Comparison of ENCODE assay signal across 21 cellular contexts in the genomic region with DNA sequence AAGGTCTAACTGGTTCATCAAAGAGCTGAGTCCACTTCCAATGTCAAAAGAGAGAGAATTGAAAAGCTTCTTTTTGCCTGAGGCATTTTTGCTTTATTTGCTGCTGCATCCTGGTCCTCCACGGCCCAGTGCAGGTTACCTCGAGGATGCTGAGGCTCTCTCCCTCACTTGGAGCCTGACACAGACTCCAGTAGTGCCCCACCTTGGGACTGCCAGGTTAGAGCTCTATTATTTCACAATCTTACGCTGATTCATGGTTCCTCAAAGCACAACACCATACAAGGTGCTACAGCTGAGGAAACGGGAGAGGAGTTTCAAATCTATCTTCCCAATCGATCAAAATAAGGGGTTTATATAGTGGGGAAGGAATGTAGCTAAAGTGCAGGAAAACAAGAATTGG. TPM values are rescaled to one million over a fixed set of nuclear protein-coding genes. Genes with fewer than 3 reads are reported as not detected.
A peak's percentile ranks its signal among the peaks of the same experiment; 100 is the strongest.
DNase-seq lines count a peak whose midpoint lies in the region; ATAC-seq, FAIRE-seq and TF ChIP-seq lines count a peak whose summit lies in the region.
"Had no signal": no experiment of that assay in that cellular context is flagged by ENCODE, and none has a peak within 500 bp of the region (broad histone marks: within the 10 kb centered on the region; RNA-seq: fewer than 3 reads in every experiment).

No MANE protein-coding gene starts in this region.

- H3K27me3 Mint-ChIP-seq in MCF 10A (ENCODE audit: insufficient read depth, unreplicated experiment): no peaks in the 10 kb centered on the region

- 0 out of 3 replicates have a peak, but pooled peaks have one; percentile 33 for ATAC-seq in RWPE2 (ENCODE audit: low read depth)
- ATAC-seq in stimulated activated effector memory CD8-positive, alpha-beta T cell treated with anti-CD3 and anti-CD28 coated beads, Interleukin-12 subunit alpha, Interleukin-12 subunit beta, amount 100 ng/mL, for 72 hours: peak; percentile 36
- ATAC-seq: GM12878 had no signal

- BruUV-seq in MCF 10A (replicated peaks; lab: Mats Ljungman, UMichigan): no TSS peak

- DNase-seq in MCF 10A (ENCODE audit: unreplicated experiment) (peak; percentile 49), breast epithelium (ENCODE audit: low spot score in 2 of 2) (no peak), RWPE2 (ENCODE audit: low spot score) (no peak), bronchial epithelial cell (ENCODE audit: low read depth) (peak; percentile 13), hypothalamus (lab: John Stamatoyannopoulos, UW) (no peak), superior temporal gyrus (ENCODE audit: extremely low spot score) (no peak)
- no peak for DNase-seq in stimulated activated effector memory CD8-positive, alpha-beta T cell treated with anti-CD3 and anti-CD28 coated beads, Interleukin-12 subunit alpha, Interleukin-12 subunit beta, amount 100 ng/mL, for 72 hours (ENCODE audit: low spot score in 2 of 2)
- DNase-seq in effector CD8-positive, alpha-beta T cell (lab: John Stamatoyannopoulos, UW): no peak
- DNase-seq: 8988T; Calu3; CD4-positive, alpha-beta memory T cell; DMS53; DND-41; EL; HCEC 1CT had no signal

- H3K27me3 ChIP-seq in breast epithelium (no peaks in the 10 kb centered on the region), RWPE2 (ENCODE audit: insufficient read depth, poor library complexity, severe bottlenecking) (peaks cover 4% of the 10 kb centered on the region), bronchial epithelial cell (ENCODE audit: control insufficient read depth, insufficient read depth, low read length) (no peaks in the 10 kb centered on the region)
- H3K27me3 ChIP-seq: BLaER1 had no signal

- intact Hi-C loops in MCF 10A (cut with micrococcal nuclease): no loop called here
- intact Hi-C loops in breast epithelium (cut with DNase I; ENCODE audit: low total_unique reads): no loop called here

- H3K4me3 Mint-ChIP-seq in MCF 10A (ENCODE audit: unreplicated experiment): no peak overlapping the region
- H3K4me3 Mint-ChIP-seq in stimulated activated effector memory CD8-positive, alpha-beta T cell treated with anti-CD3 and anti-CD28 coated beads, Interleukin-12 subunit alpha, Interleukin-12 subunit beta, amount 100 ng/mL, for 72 hours: no peak overlapping the region
- H3K4me3 Mint-ChIP-seq: CD14-positive monocyte; CD4-positive, alpha-beta memory T cell had no signal

- POLR2A ChIA-PET in MCF 10A (lab: Yijun Ruan, JAX): interaction anchor here (0.6 to 0.7 kb wide), 2 partner anchors 19 to 983 kb away, joined by 3 to 4 read pairs; no protein-coding TSS in a partner anchor

- H3K9me3 Mint-ChIP-seq in MCF 10A (ENCODE audit: unreplicated experiment): peaks cover 4% of the 10 kb centered on the region
- peaks cover 3% of the 10 kb centered on the region for H3K9me3 Mint-ChIP-seq in stimulated activated effector memory CD8-positive, alpha-beta T cell treated with anti-CD3 and anti-CD28 coated beads, Interleukin-12 subunit alpha, Interleukin-12 subunit beta, amount 100 ng/mL, for 72 hours

- H3K4me1 ChIP-seq in breast epithelium: no peaks in the 10 kb centered on the region
- H3K4me1 ChIP-seq in RWPE2 (ENCODE audit: insufficient read depth, poor library complexity, severe bottlenecking): no peaks in the 10 kb centered on the region
- H3K4me1 ChIP-seq: BLaER1 had no signal

- no peak overlapping the region for H3K27ac ChIP-seq in breast epithelium
- no peak overlapping the region for H3K27ac ChIP-seq in RWPE2 (ENCODE audit: poor library complexity, severe bottlenecking)
- H3K27ac ChIP-seq: BLaER1 had no signal

- H3K36me3 ChIP-seq in breast epithelium (no peaks in the 10 kb centered on the region), RWPE2 (ENCODE audit: low read depth) (no peaks in the 10 kb centered on the region), bronchial epithelial cell (ENCODE audit: control insufficient read depth, insufficient read depth, low read length) (no peaks in the 10 kb centered on the region)
- H3K36me3 ChIP-seq: BLaER1 had no signal

- no peak for TF ChIP-seq CTCF in MCF 10A (IDR thresholded peaks at IDR 0.05; ENCODE audit: unreplicated experiment)
- TF ChIP-seq CTCF in breast epithelium (IDR thresholded peaks at IDR 0.05): no peak
- no peak for TF ChIP-seq CTCF in RWPE2 (IDR thresholded peaks at IDR 0.05; ENCODE audit: poor library complexity, severe bottlenecking)
- TF ChIP-seq CTCF in bronchial epithelial cell (IDR thresholded peaks at IDR 0.05; ENCODE audit: insufficient read depth, low read length, severe bottlenecking): no peak

- H3K4me3 ChIP-seq in breast epithelium (no peak overlapping the region), RWPE2 (ENCODE audit: severe bottlenecking) (no peak overlapping the region), bronchial epithelial cell (ENCODE audit: low read depth, low read length) (no peak overlapping the region)
- H3K4me3 ChIP-seq: BLaER1, GM12878 had no signal

- H3K27ac Mint-ChIP-seq in MCF 10A (ENCODE audit: low read depth, unreplicated experiment): no peak overlapping the region
- no peak overlapping the region for H3K27ac Mint-ChIP-seq in stimulated activated effector memory CD8-positive, alpha-beta T cell treated with anti-CD3 and anti-CD28 coated beads, Interleukin-12 subunit alpha, Interleukin-12 subunit beta, amount 100 ng/mL, for 72 hours
- H3K27ac Mint-ChIP-seq: CD14-positive monocyte; CD4-positive, alpha-beta memory T cell had no signal

- H3K36me3 Mint-ChIP-seq in MCF 10A (ENCODE audit: insufficient read depth, unreplicated experiment): no peaks in the 10 kb centered on the region
- no peaks in the 10 kb centered on the region for H3K36me3 Mint-ChIP-seq in stimulated activated effector memory CD8-positive, alpha-beta T cell treated with anti-CD3 and anti-CD28 coated beads, Interleukin-12 subunit alpha, Interleukin-12 subunit beta, amount 100 ng/mL, for 72 hours
- H3K36me3 Mint-ChIP-seq: CD14-positive monocyte; CD4-positive, alpha-beta memory T cell had no signal

- CTCF ChIA-PET in MCF 10A (lab: Yijun Ruan, JAX): interaction anchor here (0.6 to 0.9 kb wide), 3 partner anchors 15 to 408 kb away, joined by 3 read pairs; no protein-coding TSS in a partner anchor

- peaks cover 6% of the 10 kb centered on the region for H3K4me1 Mint-ChIP-seq in MCF 10A (ENCODE audit: insufficient read depth, unreplicated experiment)
- no peaks in the 10 kb centered on the region for H3K4me1 Mint-ChIP-seq in stimulated activated effector memory CD8-positive, alpha-beta T cell treated with anti-CD3 and anti-CD28 coated beads, Interleukin-12 subunit alpha, Interleukin-12 subunit beta, amount 100 ng/mL, for 72 hours
- H3K4me1 Mint-ChIP-seq: CD4-positive, alpha-beta memory T cell had no signal

- no peak for FAIRE-seq in bronchial epithelial cell (lab: Jason Lieb, UNC)
- FAIRE-seq: GM12878, GM19239, H54 had no signal

- no peak for TF ChIP-seq POLR2A in breast epithelium (IDR thresholded peaks at IDR 0.05)

- H3K9me3 ChIP-seq in breast epithelium (peaks cover 0 to 9% of the 10 kb centered on the region in 2 donors), RWPE2 (ENCODE audit: severe bottlenecking) (no peaks in the 10 kb centered on the region)
- H3K9me3 ChIP-seq: BLaER1 had no signal

RNA-seq across cellular contexts. Expression of a gene that starts 13.6 kb away (rescaled TPM):
- total RNA-seq in MCF 10A (2022) (not detected in 2 replicates), breast epithelium (1 to 10 TPM in 2 of 3 donors, under 1 TPM in 1; 0.80 to 2.3 (median 1.3) TPM), bronchial epithelial cell (not detected in 2 replicates)
- total RNA-seq: A673; CD4-positive, alpha-beta memory T cell; GM12878 had no signal

Comparison
In these comparisons a context has a peak if more than half of its experiments do, and no peak if none do; other contexts are left out.
1. DNase-seq: peak in MCF 10A (single experiment) and bronchial epithelial cell (single experiment); none in breast epithelium (0 of 2), RWPE2 (single experiment), stimulated activated effector memory CD8-positive, alpha-beta T cell treated with anti-CD3 and anti-CD28 coated beads, Interleukin-12 subunit alpha, Interleukin-12 subunit beta, amount 100 ng/mL, for 72 hours (0 of 2), effector CD8-positive, alpha-beta T cell (single experiment), hypothalamus (0 of 51) and superior temporal gyrus (single experiment).